Comparison of ENCODE assay signal across 22 cellular contexts in the genomic region with DNA sequence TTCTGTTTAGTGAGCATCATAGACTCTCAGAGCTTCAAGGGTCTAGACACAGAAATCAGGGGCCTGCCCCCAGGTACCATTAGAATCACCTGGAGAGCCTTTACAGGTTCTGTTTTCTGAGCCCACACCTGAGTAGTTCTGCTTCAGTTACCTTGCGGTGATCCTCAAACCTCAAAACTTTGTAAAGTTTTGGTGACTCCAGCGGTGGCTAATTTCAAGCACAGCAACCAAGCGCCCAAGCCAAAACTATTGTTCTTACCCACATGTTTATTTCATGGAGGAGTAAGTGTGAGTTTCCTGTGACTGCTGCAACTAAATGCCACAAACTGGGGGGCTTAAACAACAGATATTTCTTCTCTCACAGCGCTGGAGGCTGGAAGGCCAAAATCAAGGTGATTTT.
DNase-seq lines count a peak whose midpoint lies in the region; ATAC-seq, FAIRE-seq and TF ChIP-seq lines count a peak whose summit lies in the region.
"Had no signal": no experiment of that assay in that cellular context is flagged by ENCODE, and none has a peak within 500 bp of the region (broad histone marks: within the 10 kb centered on the region; RNA-seq: fewer than 3 reads in every experiment).

No MANE protein-coding gene starts in this region.

- H3K79me1 ChIP-seq in neuronal stem cell (ENCODE audit: low read depth, low read length): no peaks in the 10 kb centered on the region

- H3K27me3 Mint-ChIP-seq in astrocyte (ENCODE audit: low read depth, unreplicated experiment) (peaks cover 11% of the 10 kb centered on the region), nephron progenitor cell (ENCODE audit: low read depth, poor library complexity) (peaks cover 7% of the 10 kb centered on the region)

- no peak overlapping the region for H3K4ac ChIP-seq in neuronal stem cell (ENCODE audit: low read length)

- H2BK5ac ChIP-seq in neuronal stem cell (ENCODE audit: low read length): no peak overlapping the region

- no peaks in the 10 kb centered on the region for H3K36me3 ChIP-seq in astrocyte (ENCODE audit: insufficient read depth, low read length)
- H3K36me3 ChIP-seq in neuronal stem cell (replicated peaks in 1 of 2; ENCODE audit: control insufficient read depth in 2 of 2, insufficient read depth in 2 of 2, low read length in 2 of 2): no peaks in the 10 kb centered on the region
- H3K36me3 ChIP-seq: BE2C, HAP-1 had no signal

- H3K4me3 ChIP-seq in astrocyte (ENCODE audit: insufficient read depth, low read depth, low read length) (no peak overlapping the region), epithelial cell of esophagus (ENCODE audit: low read length) (no peak overlapping the region), neuronal stem cell (ENCODE audit: low read length in 2 of 2) (no peak overlapping the region)
- H3K4me3 ChIP-seq: GM12878, HAP-1 had no signal

- no peaks in the 10 kb centered on the region for H4K20me1 ChIP-seq in astrocyte (ENCODE audit: insufficient read depth, low read length)

- H3K4me2 ChIP-seq in astrocyte (ENCODE audit: low read length) (peak overlapping the region; percentile 80), neuronal stem cell (ENCODE audit: insufficient read depth, low read length, poor library complexity, severe bottlenecking) (no peak overlapping the region)

- no peak overlapping the region for H2BK12ac ChIP-seq in neuronal stem cell (ENCODE audit: low read length)

- H3K36me3 Mint-ChIP-seq in astrocyte (ENCODE audit: low read depth, unreplicated experiment) (no peaks in the 10 kb centered on the region), nephron progenitor cell (ENCODE audit: low read depth) (no peaks in the 10 kb centered on the region)
- H3K36me3 Mint-ChIP-seq: CD4-positive, CD25-positive, alpha-beta regulatory T cell; CD8-positive, alpha-beta memory T cell; IgD-negative memory B cell had no signal

- H3K9me3 ChIP-seq in astrocyte (ENCODE audit: insufficient read depth, low read depth, low read length) (peaks cover 3% of the 10 kb centered on the region), neuronal stem cell (replicated peaks in 1 of 2; ENCODE audit: control insufficient read depth in 2 of 2, insufficient read depth in 1 of 2, low read depth in 1 of 2, low read length in 2 of 2) (peaks cover 0 to 2% of the 10 kb centered on the region in 2 donors)
- H3K9me3 ChIP-seq: BE2C, HAP-1 had no signal

- H3K27ac ChIP-seq in astrocyte (ENCODE audit: low read depth, low read length) (peak overlapping the region; percentile 93), neuronal stem cell (replicated peaks; ENCODE audit: low read length) (no peak overlapping the region)

- H2BK120ac ChIP-seq in neuronal stem cell (ENCODE audit: low read depth, low read length): no peak overlapping the region

- no peak for FAIRE-seq in astrocyte (lab: Jason Lieb, UNC)
- FAIRE-seq: A204.1, GM12878, GM19239, HepG2 had no signal

- H3K4me1 ChIP-seq in astrocyte (ENCODE audit: insufficient read depth, low read length): peaks cover 34% of the 10 kb centered on the region
- H3K4me1 ChIP-seq in neuronal stem cell (ENCODE audit: control insufficient read depth in 2 of 2, insufficient read depth in 1 of 2, low read depth in 1 of 2, low read length in 2 of 2): peaks cover 0 to 13% of the 10 kb centered on the region in 2 donors
- H3K4me1 ChIP-seq: BE2C, HAP-1 had no signal

- H3K27ac Mint-ChIP-seq in astrocyte (ENCODE audit: unreplicated experiment) (peak overlapping the region; percentile 86), nephron progenitor cell (no peak overlapping the region)
- H3K27ac Mint-ChIP-seq: CD4-positive, CD25-positive, alpha-beta regulatory T cell; IgD-negative memory B cell had no signal

- no peak overlapping the region for H2AK5ac ChIP-seq in neuronal stem cell (ENCODE audit: low read depth, low read length)

- H3K14ac ChIP-seq in neuronal stem cell (ENCODE audit: low read length): no peak overlapping the region

- H2AFZ ChIP-seq in astrocyte (ENCODE audit: low read depth, low read length) (no peak overlapping the region), neuronal stem cell (ENCODE audit: low read length) (no peak overlapping the region)

- peak overlapping the region; percentile 18 for H2BK15ac ChIP-seq in neuronal stem cell (ENCODE audit: low read length)

- peaks cover 14% of the 10 kb centered on the region for H3K9me3 Mint-ChIP-seq in astrocyte (ENCODE audit: unreplicated experiment)
- H3K9me3 Mint-ChIP-seq in nephron progenitor cell: peaks cover 12% of the 10 kb centered on the region
- H3K9me3 Mint-ChIP-seq: CD8-positive, alpha-beta memory T cell had no signal

- H3K9ac ChIP-seq in astrocyte (ENCODE audit: low read length) (peak overlapping the region; percentile 84), neuronal stem cell (ENCODE audit: low read depth, low read length, poor library complexity) (no peak overlapping the region)

- no peak for ATAC-seq in HG03520 (IDR thresholded peaks at IDR 0.05; ENCODE audit: unreplicated experiment)
- ATAC-seq: GM12878, HepG2 had no signal

- H3K4me3 Mint-ChIP-seq in astrocyte (ENCODE audit: unreplicated experiment) (no peak overlapping the region), nephron progenitor cell (no peak overlapping the region)
- H3K4me3 Mint-ChIP-seq: CD4-positive, CD25-positive, alpha-beta regulatory T cell; IgD-negative memory B cell had no signal

- H3K27me3 ChIP-seq in astrocyte (ENCODE audit: insufficient read depth, low read length) (no peaks in the 10 kb centered on the region), neuronal stem cell (ENCODE audit: control insufficient read depth in 3 of 3, insufficient read depth in 3 of 3, low read depth in 1 of 3, low read length in 3 of 3) (peaks cover 0 to 21% (median 0%) of the 10 kb centered on the region in 3 experiments)

- H3K23ac ChIP-seq in neuronal stem cell (ENCODE audit: low read depth, low read length, poor library complexity): no peak overlapping the region

- H3K18ac ChIP-seq in neuronal stem cell (ENCODE audit: low read length): no peak overlapping the region

- H3K4me1 Mint-ChIP-seq in astrocyte (ENCODE audit: low read depth, unreplicated experiment): peaks cover 22% of the 10 kb centered on the region
- H3K4me1 Mint-ChIP-seq in nephron progenitor cell: peaks cover 61% of the 10 kb centered on the region
- H3K4me1 Mint-ChIP-seq: CD4-positive, CD25-positive, alpha-beta regulatory T cell; CD8-positive, alpha-beta memory T cell; IgD-negative memory B cell had no signal

- no peak overlapping the region for H4K8ac ChIP-seq in neuronal stem cell (ENCODE audit: low read depth, low read length)

- H3K79me2 ChIP-seq in astrocyte (ENCODE audit: insufficient read depth, low read length): no peaks in the 10 kb centered on the region

- no peak overlapping the region for H4K91ac ChIP-seq in neuronal stem cell (ENCODE audit: low read depth, low read length, poor library complexity)

- DNase-seq in astrocyte (ENCODE audit: low read depth) (no peak), epithelial cell of esophagus (ENCODE audit: low read depth) (peak; percentile 73), neuronal stem cell (ENCODE audit: low spot score) (no peak), nephron progenitor cell (no peak), occipital lobe (lab: John Stamatoyannopoulos, UW) (no peak), kidney tubule cell (ENCODE audit: low spot score) (no peak)
- DNase-seq: ACHN; BE2C; C1 segment of cervical spinal cord; CD4-positive, CD25-positive, alpha-beta regulatory T cell; CD8-positive, alpha-beta memory T cell; COR-L47; DMS 273 treated with DMSO at 0.1 percent for 48 hours; DND-41; EL had no signal

- TF ChIP-seq CTCF in astrocyte (IDR thresholded peaks at IDR 0.05; ENCODE audit: insufficient read depth, low read depth, low read length) (no peak), epithelial cell of esophagus (IDR thresholded peaks at IDR 0.05; ENCODE audit: insufficient read depth, low read depth, low read length, missing control alignments) (no peak), nephron progenitor cell (IDR thresholded peaks at IDR 0.05) (no peak)

- no CpG with 5 or more reads among the region's 4 CpGs for WGBS in neuronal stem cell (ENCODE audit: extremely low coverage in 2 of 2, insufficient read length in 2 of 2, insufficient replicate concordance in 1 of 2), 2 donors
